8 cellular contexts compared by ENCODE assay signal in genomic region chr22:29071261-29072045, GRCh38. TPM values are rescaled to one million over a fixed set of nuclear protein-coding genes. Genes with fewer than 3 reads are reported as not detected.
DNase-seq lines count a peak whose midpoint lies in the region; ATAC-seq, FAIRE-seq and TF ChIP-seq lines count a peak whose summit lies in the region.

No MANE protein-coding gene starts in this region.

- FAIRE-seq in bronchial epithelial cell (lab: Jason Lieb, UNC) = no peak

- H3K36me3 ChIP-seq in NT2/D1 (ENCODE audit: insufficient read depth, insufficient read length, low read length) (no peaks in the 10 kb centered on the region), bronchial epithelial cell (ENCODE audit: control insufficient read depth, insufficient read depth, low read length) (no peaks in the 10 kb centered on the region), left lung (no peaks in the 10 kb centered on the region)

- H3K9ac ChIP-seq in NT2/D1 (ENCODE audit: insufficient read length, low read depth) = peak overlapping the region; percentile 56

- TF ChIP-seq CTCF in GM13976 (IDR thresholded peaks at IDR 0.05; ENCODE audit: borderline replicate concordance, control extremely low read depth, extremely low read depth, insufficient read depth, missing control alignments) (no peak), bronchial epithelial cell (IDR thresholded peaks at IDR 0.05; ENCODE audit: insufficient read depth, low read length, severe bottlenecking) (no peak), left lung (IDR thresholded peaks at IDR 0.05) (no peak)

- intact Hi-C loops in left lung (cut with DNase I) = no loop called here

- H3K4me1 Mint-ChIP-seq in stimulated activated naive CD8-positive, alpha-beta T cell treated with anti-CD3 and anti-CD28 coated beads, Interleukin-15, Interleukin-2, amounts not matched to agents 100 ng/mL and 50 ng/mL, for 24 hours (ENCODE audit: low read depth) = peaks cover 20% of the 10 kb centered on the region

- H3K27me3 Mint-ChIP-seq in stimulated activated naive CD8-positive, alpha-beta T cell treated with anti-CD3 and anti-CD28 coated beads, Interleukin-15, Interleukin-2, amounts not matched to agents 100 ng/mL and 50 ng/mL, for 24 hours = peaks cover 61% of the 10 kb centered on the region

- no peak overlapping the region for H3K27ac ChIP-seq in left lung

- H3K4me3 Mint-ChIP-seq in stimulated activated naive CD8-positive, alpha-beta T cell treated with anti-CD3 and anti-CD28 coated beads, Interleukin-15, Interleukin-2, amounts not matched to agents 100 ng/mL and 50 ng/mL, for 24 hours = peak overlapping the region; percentile 66

- in situ Hi-C loops in GM13976 (cut with MboI; ENCODE audit: low sequenced_read_pairs, unreplicated experiment) = no loop called here

- no peaks in the 10 kb centered on the region for H3K9me3 Mint-ChIP-seq in stimulated activated naive CD8-positive, alpha-beta T cell treated with anti-CD3 and anti-CD28 coated beads, Interleukin-15, Interleukin-2, amounts not matched to agents 100 ng/mL and 50 ng/mL, for 24 hours

- H3K4me3 ChIP-seq in NT2/D1 (ENCODE audit: insufficient read length, low read depth) = peak overlapping the region; percentile 4
- H3K4me3 ChIP-seq in bronchial epithelial cell (ENCODE audit: low read depth, low read length) = peak overlapping the region; percentile 35
- H3K4me3 ChIP-seq in left lung = peak overlapping the region; percentile 31 to 68

- peak; percentile 39 for ATAC-seq in left lung
- ATAC-seq in HG03469 (IDR thresholded peaks at IDR 0.05; ENCODE audit: unreplicated experiment) = no peak
- ATAC-seq in GM19467 (IDR thresholded peaks at IDR 0.05; ENCODE audit: unreplicated experiment) = no peak
- ATAC-seq in GM18517 (IDR thresholded peaks at IDR 0.05; ENCODE audit: unreplicated experiment) = no peak

- H3K9me3 ChIP-seq in NT2/D1 (ENCODE audit: insufficient read depth, low read length) (no peaks in the 10 kb centered on the region), left lung (no peaks in the 10 kb centered on the region)

- H3K27me3 ChIP-seq in NT2/D1 (ENCODE audit: insufficient read depth, insufficient read length) (peaks cover 51% of the 10 kb centered on the region), bronchial epithelial cell (ENCODE audit: control insufficient read depth, insufficient read depth, low read length) (no peaks in the 10 kb centered on the region), left lung (peaks cover 0 to 63% of the 10 kb centered on the region in 2 donors)

- no peaks in the 10 kb centered on the region for H3K36me3 Mint-ChIP-seq in stimulated activated naive CD8-positive, alpha-beta T cell treated with anti-CD3 and anti-CD28 coated beads, Interleukin-15, Interleukin-2, amounts not matched to agents 100 ng/mL and 50 ng/mL, for 24 hours (ENCODE audit: low read depth)

- DNase-seq in GM13976 (ENCODE audit: low spot score) (peak; percentile 76), NT2/D1 (ENCODE audit: low read depth, low spot score) (no peak), bronchial epithelial cell (ENCODE audit: low read depth) (peak; percentile 78), left lung (peak; percentile 49 to 89)

- peaks cover 3% of the 10 kb centered on the region for H3K4me1 ChIP-seq in NT2/D1 (ENCODE audit: insufficient read depth, insufficient read length)
- peaks cover 9 to 33% of the 10 kb centered on the region in 2 donors for H3K4me1 ChIP-seq in left lung

- no peak overlapping the region for H3K27ac Mint-ChIP-seq in stimulated activated naive CD8-positive, alpha-beta T cell treated with anti-CD3 and anti-CD28 coated beads, Interleukin-15, Interleukin-2, amounts not matched to agents 100 ng/mL and 50 ng/mL, for 24 hours

RNA-seq across cellular contexts. Expression of gene KREMEN1, which starts 1.4 kb away (rescaled TPM):
- total RNA-seq in bronchial epithelial cell = 5.8 and 15.9 TPM in 2 replicates
- 10 to 100 TPM; 24.6 to 42.3 TPM for total RNA-seq in left lung

RNA-seq across cellular contexts. Expression of gene C22orf31, which starts 9.8 kb away (rescaled TPM):
- not detected in 2 replicates for total RNA-seq in bronchial epithelial cell
- under 1 TPM in 1 of 2 donors, not detected in 1; 0.29 TPM for total RNA-seq in left lung
